Comparison of ENCODE assay signal across 32 cellular contexts in genomic region chr6:158498362-158498761, GRCh38.
"Had no signal": no experiment of that assay in that cellular context is flagged by ENCODE, and none has a peak within 500 bp of the region (broad histone marks: within the 10 kb centered on the region; RNA-seq: fewer than 3 reads in every experiment).

No MANE protein-coding gene starts in this region.

- H3K4me3 Mint-ChIP-seq: activated B cell treated with CpG ODN at 0.5 μM for 24 hours; activated CD4-positive, alpha-beta memory T cell treated with anti-CD3 and anti-CD28 coated beads for 36 hours; activated CD8-positive, alpha-beta T cell treated with anti-CD3 and anti-CD28 coated beads, Interleukin-2, amount 10 ng/mL, durations not matched to agents 7 days and 5 days; activated naive CD4-positive, alpha-beta T cell treated with anti-CD3 and anti-CD28 coated beads, Interleukin-2, amount 10 ng/mL, durations not matched to agents 7 days and 5 days; activated naive CD8-positive, alpha-beta T cell treated with anti-CD3 and anti-CD28 coated beads, Interleukin-2, amount 10 ng/mL, durations not matched to agents 7 days and 5 days; brain; central memory CD8-positive, alpha-beta T cell; effector memory CD8-positive, alpha-beta T cell; T-cell; T-helper 1 cell treated with Interleukin-12 subunit alpha and Interleukin-12 subunit beta and Interleukin-4 antibody, amounts not matched to agents 30 μg/mL and 1 μg/mL, for 36 hours; T-helper 2 cell treated with Interferon-gamma antibody and Interleukin-4, amounts not matched to agents 5 μg/mL and 100 μg/mL, for 36 hours had no signal

- DNase-seq: activated B cell treated with CpG ODN at 0.5 μM for 24 hours; activated CD4-positive, alpha-beta memory T cell treated with anti-CD3 and anti-CD28 coated beads for 36 hours; activated CD4-positive, alpha-beta T cell treated with anti-CD3 and anti-CD28 coated beads for 48 hours; activated CD8-positive, alpha-beta T cell treated with anti-CD3 and anti-CD28 coated beads, Interleukin-2, amount 10 ng/mL, durations not matched to agents 7 days and 5 days; activated gamma-delta T cell; activated naive CD4-positive, alpha-beta T cell; activated naive CD4-positive, alpha-beta T cell treated with anti-CD3 and anti-CD28 coated beads, Interleukin-2, amount 10 ng/mL, durations not matched to agents 7 days and 5 days; activated naive CD8-positive, alpha-beta T cell treated with anti-CD3 and anti-CD28 coated beads, Interleukin-2, amount 10 ng/mL, durations not matched to agents 7 days and 5 days; activated T-cell treated with anti-CD3 and anti-CD28 coated beads, Interleukin-2, amount 50 U/mL, for 1 hour; activated T-cell treated with anti-CD3 and anti-CD28 coated beads, Interleukin-2, amount 50 U/mL, for 48 hours; dermis blood vessel endothelial cell; effector CD4-positive, alpha-beta T cell; effector memory CD8-positive, alpha-beta T cell; erythroblast; foreskin keratinocyte; gastrocnemius medialis; glutamatergic neuron; heart left ventricle; T-cell; T1000; WERI-Rb-1 had no signal

- H3K4me1 Mint-ChIP-seq: activated B cell treated with CpG ODN at 0.5 μM for 24 hours; activated naive CD4-positive, alpha-beta T cell treated with anti-CD3 and anti-CD28 coated beads, Interleukin-2, amount 10 ng/mL, durations not matched to agents 7 days and 5 days; activated naive CD8-positive, alpha-beta T cell treated with anti-CD3 and anti-CD28 coated beads, Interleukin-2, amount 10 ng/mL, durations not matched to agents 7 days and 5 days; T-cell had no signal

- H3K27ac ChIP-seq: ascending aorta, breast epithelium, cardiac muscle cell, coronary artery, esophagus muscularis mucosa, foreskin keratinocyte, heart left ventricle, WERI-Rb-1 had no signal

- ATAC-seq: activated CD4-positive, CD25-positive, alpha-beta regulatory T cell treated with anti-CD3 and anti-CD28 coated beads, Interleukin-2, amount 50 U/mL, for 24 hours; activated CD8-positive, alpha-beta T cell treated with anti-CD3 and anti-CD28 coated beads, Interleukin-2, amount 10 ng/mL, durations not matched to agents 7 days and 5 days; activated naive CD4-positive, alpha-beta T cell treated with anti-CD3 and anti-CD28 coated beads, Interleukin-2, amount 50 U/mL, for 72 hours; effector memory CD8-positive, alpha-beta T cell; foreskin keratinocyte; gastrocnemius medialis; heart left ventricle; T-cell had no signal

- H3K9me3 Mint-ChIP-seq: activated B cell treated with CpG ODN at 0.5 μM for 24 hours; activated CD4-positive, alpha-beta memory T cell treated with anti-CD3 and anti-CD28 coated beads for 36 hours; activated naive CD4-positive, alpha-beta T cell treated with anti-CD3 and anti-CD28 coated beads, Interleukin-2, amount 10 ng/mL, durations not matched to agents 7 days and 5 days; activated naive CD4-positive, alpha-beta T cell treated with anti-CD3 and anti-CD28 coated beads, Interleukin-2, amount 50 U/mL, for 72 hours; activated naive CD8-positive, alpha-beta T cell treated with anti-CD3 and anti-CD28 coated beads, Interleukin-2, amount 10 ng/mL, durations not matched to agents 7 days and 5 days; brain; central memory CD8-positive, alpha-beta T cell; effector memory CD8-positive, alpha-beta T cell; T-cell; T-helper 1 cell treated with Interleukin-12 subunit alpha and Interleukin-12 subunit beta and Interleukin-4 antibody, amounts not matched to agents 30 μg/mL and 1 μg/mL, for 36 hours; T-helper 2 cell treated with Interferon-gamma antibody and Interleukin-4, amounts not matched to agents 5 μg/mL and 100 μg/mL, for 36 hours had no signal

- H3K27me3 Mint-ChIP-seq: activated B cell treated with CpG ODN at 0.5 μM for 24 hours; activated CD4-positive, alpha-beta memory T cell treated with anti-CD3 and anti-CD28 coated beads for 36 hours; activated naive CD4-positive, alpha-beta T cell treated with anti-CD3 and anti-CD28 coated beads, Interleukin-2, amount 10 ng/mL, durations not matched to agents 7 days and 5 days; activated naive CD8-positive, alpha-beta T cell treated with anti-CD3 and anti-CD28 coated beads, Interleukin-2, amount 10 ng/mL, durations not matched to agents 7 days and 5 days; brain; central memory CD8-positive, alpha-beta T cell; effector memory CD8-positive, alpha-beta T cell; T-cell had no signal

- H3K27ac Mint-ChIP-seq: activated B cell treated with CpG ODN at 0.5 μM for 24 hours; activated CD4-positive, alpha-beta memory T cell treated with anti-CD3 and anti-CD28 coated beads for 36 hours; activated CD8-positive, alpha-beta T cell treated with anti-CD3 and anti-CD28 coated beads, Interleukin-2, amount 10 ng/mL, durations not matched to agents 7 days and 5 days; activated naive CD4-positive, alpha-beta T cell treated with anti-CD3 and anti-CD28 coated beads, Interleukin-2, amount 10 ng/mL, durations not matched to agents 7 days and 5 days; activated naive CD4-positive, alpha-beta T cell treated with anti-CD3 and anti-CD28 coated beads, Interleukin-2, amount 50 U/mL, for 72 hours; activated naive CD8-positive, alpha-beta T cell treated with anti-CD3 and anti-CD28 coated beads, Interleukin-2, amount 10 ng/mL, durations not matched to agents 7 days and 5 days; effector memory CD8-positive, alpha-beta T cell; T-cell; T-helper 1 cell treated with Interleukin-12 subunit alpha and Interleukin-12 subunit beta and Interleukin-4 antibody, amounts not matched to agents 30 μg/mL and 1 μg/mL, for 36 hours; T-helper 2 cell treated with Interferon-gamma antibody and Interleukin-4, amounts not matched to agents 5 μg/mL and 100 μg/mL, for 36 hours had no signal
